Comparison of ENCODE assay signal across 20 cellular contexts in the genomic region with DNA sequence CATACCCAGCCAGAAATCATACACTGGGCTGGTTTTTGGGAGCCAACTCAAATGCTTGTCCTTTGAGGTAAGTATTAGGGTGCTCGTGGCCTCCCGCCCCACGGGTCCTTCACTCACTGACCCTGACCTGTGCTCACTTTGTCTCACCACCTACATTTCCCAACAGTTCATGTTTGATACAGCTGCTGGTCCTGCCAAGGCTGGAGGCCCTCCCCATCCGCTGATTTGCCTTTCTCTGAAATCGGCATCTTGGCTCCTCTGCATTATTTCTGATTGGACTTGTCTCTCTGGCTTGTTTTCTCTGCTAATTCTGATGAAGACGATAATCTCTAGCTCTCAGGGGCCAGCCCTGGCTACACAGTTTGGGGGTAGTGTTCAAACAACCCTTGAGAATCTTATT.
DNase-seq lines count a peak whose midpoint lies in the region; ATAC-seq and TF ChIP-seq lines count a peak whose summit lies in the region.
"Had no signal": no experiment of that assay in that cellular context is flagged by ENCODE, and none has a peak within 500 bp of the region (broad histone marks: within the 10 kb centered on the region; RNA-seq: fewer than 3 reads in every experiment).

No MANE protein-coding gene starts in this region.

- H3K36me3 ChIP-seq in esophagus muscularis mucosa = no peaks in the 10 kb centered on the region
- no peaks in the 10 kb centered on the region for H3K36me3 ChIP-seq in right lobe of liver
- no peaks in the 10 kb centered on the region for H3K36me3 ChIP-seq in thyroid gland
- H3K36me3 ChIP-seq in PC-9 (ENCODE audit: low read depth) = no peaks in the 10 kb centered on the region

- H3K4me3 ChIP-seq in esophagus muscularis mucosa (no peak overlapping the region), right lobe of liver (peak overlapping the region in 2 of 3 donors; percentile 31 to 40), thyroid gland (replicated peaks in 1 of 3) (no peak overlapping the region), PC-9 (no peak overlapping the region)

- CTCF ChIA-PET in activated CD4-positive, alpha-beta T cell treated with anti-CD3 and anti-CD28 coated beads for 36 hours (lab: Charles Lee) = no interaction called here
- CTCF ChIA-PET in PC-9 (lab: Charles Lee) = no interaction called here

- ATAC-seq in activated CD4-positive, alpha-beta T cell treated with anti-CD3 and anti-CD28 coated beads for 36 hours = no peak
- peak; percentile 75 to 90 (median 84) for ATAC-seq in right lobe of liver
- ATAC-seq in HG03097 (IDR thresholded peaks at IDR 0.05; ENCODE audit: low FRiP score, unreplicated experiment) = no peak
- ATAC-seq: Panc1 had no signal

- peak; percentile 27 for DNase-seq in activated CD4-positive, alpha-beta T cell treated with anti-CD3 and anti-CD28 coated beads, Interleukin-2, amount 10 ng/mL, durations not matched to agents 24 days and 14 days
- no peak for DNase-seq in activated CD4-positive, alpha-beta T cell treated with anti-CD3 and anti-CD28 coated beads for 36 hours
- DNase-seq in esophagus muscularis mucosa (ENCODE audit: extremely low spot score) (peak; percentile 77), right lobe of liver (peak; percentile 66 to 90 (median 90)), thyroid gland (peak; percentile 33 to 35), PC-9 (no peak), AG08396 (ENCODE audit: low spot score) (no peak)
- DNase-seq: COR-L47, DMS153, EL, H9, Karpas-422, NCI-H1105 treated with DMSO at 0.1 percent for 48 hours, NCI-H187 treated with DMSO at 0.1 percent for 48 hours, NCI-H2171, SHP77 had no signal

- H3K27ac ChIP-seq in esophagus muscularis mucosa (replicated peaks in 1 of 4) = no peak overlapping the region
- H3K27ac ChIP-seq in right lobe of liver = peak overlapping the region; percentile 65 to 93 (median 92)
- H3K27ac ChIP-seq in thyroid gland = peak overlapping the region; percentile 13 to 77 (median 73)
- H3K27ac ChIP-seq in PC-9 = no peak overlapping the region
- H3K27ac ChIP-seq: 22Rv1 had no signal

- no peak overlapping the region for H2AFZ ChIP-seq in PC-9

- H3K9me2 ChIP-seq in PC-9 (ENCODE audit: insufficient read depth) = no peaks in the 10 kb centered on the region

- TF ChIP-seq CTCF in esophagus muscularis mucosa (IDR thresholded peaks at IDR 0.05) = no peak
- TF ChIP-seq CTCF in right lobe of liver (IDR thresholded peaks at IDR 0.05) = no peak
- no peak for TF ChIP-seq CTCF in thyroid gland (IDR thresholded peaks at IDR 0.05)
- TF ChIP-seq CTCF in PC-9 (conservative IDR thresholded peaks at IDR 0.05) = no peak

- TF ChIP-seq POLR2A in esophagus muscularis mucosa (IDR thresholded peaks at IDR 0.05; ENCODE audit: low read depth) (no peak), right lobe of liver (IDR thresholded peaks at IDR 0.05) (no peak), thyroid gland (IDR thresholded peaks at IDR 0.05) (no peak)

- POLR2A ChIA-PET in activated CD4-positive, alpha-beta T cell treated with anti-CD3 and anti-CD28 coated beads for 36 hours (lab: Charles Lee) = no interaction called here
- POLR2A ChIA-PET in PC-9 (lab: Charles Lee; ENCODE audit: unreplicated experiment) = no interaction called here

- no peaks in the 10 kb centered on the region for H3K27me3 Mint-ChIP-seq in activated CD4-positive, alpha-beta T cell treated with anti-CD3 and anti-CD28 coated beads, Interleukin-2, amount 10 ng/mL, durations not matched to agents 24 days and 14 days
- H3K27me3 Mint-ChIP-seq in activated CD4-positive, alpha-beta T cell treated with anti-CD3 and anti-CD28 coated beads for 36 hours = peaks cover 4% of the 10 kb centered on the region

- H4K20me1 ChIP-seq in PC-9 (ENCODE audit: insufficient read depth) = no peaks in the 10 kb centered on the region

- H3K9me3 ChIP-seq in esophagus muscularis mucosa (peaks cover 0 to 3% (median 0%) of the 10 kb centered on the region in 4 donors), right lobe of liver (no peaks in the 10 kb centered on the region), thyroid gland (no peaks in the 10 kb centered on the region), PC-9 (ENCODE audit: insufficient read depth, low read depth) (no peaks in the 10 kb centered on the region)

- no peaks in the 10 kb centered on the region for H3K9me3 Mint-ChIP-seq in activated CD4-positive, alpha-beta T cell treated with anti-CD3 and anti-CD28 coated beads, Interleukin-2, amount 10 ng/mL, durations not matched to agents 24 days and 14 days
- H3K9me3 Mint-ChIP-seq in activated CD4-positive, alpha-beta T cell treated with anti-CD3 and anti-CD28 coated beads for 36 hours (ENCODE audit: low read depth) = no peaks in the 10 kb centered on the region

- peaks cover 36 to 61% (median 41%) of the 10 kb centered on the region in 4 donors for H3K4me1 ChIP-seq in esophagus muscularis mucosa
- H3K4me1 ChIP-seq in right lobe of liver = peaks cover 0 to 68% (median 24%) of the 10 kb centered on the region in 4 donors
- H3K4me1 ChIP-seq in thyroid gland = peaks cover 50 to 64% of the 10 kb centered on the region in 2 donors
- H3K4me1 ChIP-seq in PC-9 (replicated peaks; ENCODE audit: insufficient read depth) = peaks cover 16% of the 10 kb centered on the region

- no TSS peak for BruUV-seq in PC-9 (replicated peaks; lab: Mats Ljungman, UMichigan)

- H3K36me3 Mint-ChIP-seq in activated CD4-positive, alpha-beta T cell treated with anti-CD3 and anti-CD28 coated beads, Interleukin-2, amount 10 ng/mL, durations not matched to agents 24 days and 14 days (ENCODE audit: low read depth) = no peaks in the 10 kb centered on the region
- no peaks in the 10 kb centered on the region for H3K36me3 Mint-ChIP-seq in activated CD4-positive, alpha-beta T cell treated with anti-CD3 and anti-CD28 coated beads for 36 hours (ENCODE audit: low read depth)

- WGBS in esophagus muscularis mucosa = 96% methylated on average over 6 of the region's 6 CpGs
- WGBS in right lobe of liver (ENCODE audit: insufficient coverage, low coverage, low lambda C conversion rate, missing lambda C conversion rate) = 13% methylated on average over 3 of the region's 6 CpGs
- 58 to 65% methylated on average over 6 of the region's 6 CpGs for WGBS in thyroid gland, 2 donors

- no peak overlapping the region for H3K4me3 Mint-ChIP-seq in activated CD4-positive, alpha-beta T cell treated with anti-CD3 and anti-CD28 coated beads, Interleukin-2, amount 10 ng/mL, durations not matched to agents 24 days and 14 days
- no peak overlapping the region for H3K4me3 Mint-ChIP-seq in activated CD4-positive, alpha-beta T cell treated with anti-CD3 and anti-CD28 coated beads for 36 hours
- H3K4me3 Mint-ChIP-seq: CD14-positive monocyte, H9 had no signal

- H3K79me2 ChIP-seq in PC-9 (ENCODE audit: low read depth) = no peaks in the 10 kb centered on the region

- no peak overlapping the region; the same call in 1 of the 2 replicates for H3K4me2 ChIP-seq in PC-9

- no peaks in the 10 kb centered on the region for H3F3A ChIP-seq in PC-9 (ENCODE audit: insufficient read depth, low read depth)

- no peak for TF ChIP-seq EP300 in esophagus muscularis mucosa (IDR thresholded peaks at IDR 0.05)

- intact Hi-C loops in activated CD4-positive, alpha-beta T cell treated with anti-CD3 and anti-CD28 coated beads, Interleukin-2, amount 10 ng/mL, durations not matched to agents 24 days and 14 days (cut with micrococcal nuclease) = no loop called here
- intact Hi-C loops in activated CD4-positive, alpha-beta T cell treated with anti-CD3 and anti-CD28 coated beads for 36 hours (cut with DNase I, micrococcal nuclease) = no loop called here
- intact Hi-C loops in esophagus muscularis mucosa (cut with DNase I) (loop anchor here (10.0 kb wide), 1 partner anchor 403 kb away; no protein-coding TSS in a partner anchor), right lobe of liver (cut with DNase I) (no loop called here), thyroid gland (cut with DNase I) (no loop called here), PC-9 (cut with micrococcal nuclease; ENCODE audit: unreplicated experiment) (no loop called here)

- H3K27me3 ChIP-seq in esophagus muscularis mucosa (no peaks in the 10 kb centered on the region), right lobe of liver (no peaks in the 10 kb centered on the region), thyroid gland (no peaks in the 10 kb centered on the region), PC-9 (ENCODE audit: insufficient read depth, low read depth) (no peaks in the 10 kb centered on the region)

- no peak overlapping the region for H3K27ac Mint-ChIP-seq in activated CD4-positive, alpha-beta T cell treated with anti-CD3 and anti-CD28 coated beads, Interleukin-2, amount 10 ng/mL, durations not matched to agents 24 days and 14 days
- no peak overlapping the region for H3K27ac Mint-ChIP-seq in activated CD4-positive, alpha-beta T cell treated with anti-CD3 and anti-CD28 coated beads for 36 hours

- no peaks in the 10 kb centered on the region for H3K4me1 Mint-ChIP-seq in activated CD4-positive, alpha-beta T cell treated with anti-CD3 and anti-CD28 coated beads, Interleukin-2, amount 10 ng/mL, durations not matched to agents 24 days and 14 days
- no peaks in the 10 kb centered on the region for H3K4me1 Mint-ChIP-seq in activated CD4-positive, alpha-beta T cell treated with anti-CD3 and anti-CD28 coated beads for 36 hours

Comparison
In these comparisons a context has a peak if more than half of its experiments do, and no peak if none do; other contexts are left out.
1. DNase-seq: peak in activated CD4-positive, alpha-beta T cell treated with anti-CD3 and anti-CD28 coated beads, Interleukin-2, amount 10 ng/mL, durations not matched to agents 24 days and 14 days (single experiment), esophagus muscularis mucosa (single experiment), right lobe of liver (3 of 3) and thyroid gland (2 of 2); none in activated CD4-positive, alpha-beta T cell treated with anti-CD3 and anti-CD28 coated beads for 36 hours (single experiment), PC-9 (0 of 2) and AG08396 (single experiment).
2. ATAC-seq: peak in right lobe of liver (4 of 4); none in activated CD4-positive, alpha-beta T cell treated with anti-CD3 and anti-CD28 coated beads for 36 hours (single experiment) and HG03097 (single experiment).
3. H3K27ac ChIP-seq: peak in right lobe of liver (3 of 3) and thyroid gland (3 of 3); none in esophagus muscularis mucosa (0 of 4) and PC-9 (single experiment).
4. H3K4me3 ChIP-seq: peak in right lobe of liver (2 of 3); none in esophagus muscularis mucosa (0 of 4), thyroid gland (0 of 3) and PC-9 (single experiment).